ENCODE assay signal across 1 cellular context in the genomic region with DNA sequence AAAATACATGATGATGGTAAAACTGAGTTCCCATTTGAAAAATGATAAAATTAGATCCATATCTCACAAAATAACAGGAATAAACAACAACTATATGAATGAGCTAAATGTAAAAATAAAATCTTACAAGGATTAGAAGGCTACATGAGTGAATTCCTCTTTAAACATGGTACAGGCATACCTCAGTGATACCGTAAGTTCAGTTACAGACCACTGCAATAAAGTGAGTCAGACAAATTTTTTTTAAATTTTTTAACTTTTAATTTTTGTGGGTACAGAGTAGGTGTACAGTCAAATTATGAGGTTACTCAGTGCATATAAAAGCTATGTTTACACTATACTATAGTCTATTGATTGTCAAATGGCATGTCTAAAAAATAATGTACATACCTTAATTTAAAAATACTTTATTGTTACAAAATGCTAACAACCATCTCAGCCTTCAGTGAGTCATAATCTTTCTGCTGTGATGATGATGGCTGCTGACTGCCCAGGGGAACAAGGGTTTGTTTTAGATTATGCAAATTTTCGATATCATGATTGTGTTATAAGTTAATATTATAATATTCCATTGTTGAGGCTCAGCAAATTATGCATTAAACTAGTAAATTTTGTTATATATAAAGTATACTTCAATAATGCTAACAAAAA.
TF ChIP-seq lines count a peak whose summit lies in the region.

No MANE protein-coding gene starts in this region.

TF ChIP-seq in IMR-90, 13 proteins besides CTCF, POLR2A, EP300 and RAD21:
- no peak for TF ChIP-seq SMC3 (IDR thresholded peaks at IDR 0.05; ENCODE audit: low read depth, low read length)
- TF ChIP-seq, protein P1, sequence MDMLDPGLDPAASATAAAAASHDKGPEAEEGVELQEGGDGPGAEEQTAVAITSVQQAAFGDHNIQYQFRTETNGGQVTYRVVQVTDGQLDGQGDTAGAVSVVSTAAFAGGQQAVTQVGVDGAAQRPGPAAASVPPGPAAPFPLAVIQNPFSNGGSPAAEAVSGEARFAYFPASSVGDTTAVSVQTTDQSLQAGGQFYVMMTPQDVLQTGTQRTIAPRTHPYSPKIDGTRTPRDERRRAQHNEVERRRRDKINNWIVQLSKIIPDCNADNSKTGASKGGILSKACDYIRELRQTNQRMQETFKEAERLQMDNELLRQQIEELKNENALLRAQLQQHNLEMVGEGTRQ (IDR thresholded peaks at IDR 0.05; ENCODE audit: low read depth, low read length), result no peak
- no peak for TF ChIP-seq FOS (IDR thresholded peaks at IDR 0.05; ENCODE audit: low read depth, low read length)
- TF ChIP-seq NFE2L2 (IDR thresholded peaks at IDR 0.05; ENCODE audit: low read depth, low read length), result no peak
- no peak for TF ChIP-seq RCOR1 (IDR thresholded peaks at IDR 0.05; ENCODE audit: insufficient replicate concordance, low read length)
- TF ChIP-seq BHLHE40 (IDR thresholded peaks at IDR 0.05; ENCODE audit: low read depth, low read length), result no peak
TF ChIP-seq in IMR-90: peak in this region for 0.
